1 cellular context compared by ENCODE assay signal in the genomic region with DNA sequence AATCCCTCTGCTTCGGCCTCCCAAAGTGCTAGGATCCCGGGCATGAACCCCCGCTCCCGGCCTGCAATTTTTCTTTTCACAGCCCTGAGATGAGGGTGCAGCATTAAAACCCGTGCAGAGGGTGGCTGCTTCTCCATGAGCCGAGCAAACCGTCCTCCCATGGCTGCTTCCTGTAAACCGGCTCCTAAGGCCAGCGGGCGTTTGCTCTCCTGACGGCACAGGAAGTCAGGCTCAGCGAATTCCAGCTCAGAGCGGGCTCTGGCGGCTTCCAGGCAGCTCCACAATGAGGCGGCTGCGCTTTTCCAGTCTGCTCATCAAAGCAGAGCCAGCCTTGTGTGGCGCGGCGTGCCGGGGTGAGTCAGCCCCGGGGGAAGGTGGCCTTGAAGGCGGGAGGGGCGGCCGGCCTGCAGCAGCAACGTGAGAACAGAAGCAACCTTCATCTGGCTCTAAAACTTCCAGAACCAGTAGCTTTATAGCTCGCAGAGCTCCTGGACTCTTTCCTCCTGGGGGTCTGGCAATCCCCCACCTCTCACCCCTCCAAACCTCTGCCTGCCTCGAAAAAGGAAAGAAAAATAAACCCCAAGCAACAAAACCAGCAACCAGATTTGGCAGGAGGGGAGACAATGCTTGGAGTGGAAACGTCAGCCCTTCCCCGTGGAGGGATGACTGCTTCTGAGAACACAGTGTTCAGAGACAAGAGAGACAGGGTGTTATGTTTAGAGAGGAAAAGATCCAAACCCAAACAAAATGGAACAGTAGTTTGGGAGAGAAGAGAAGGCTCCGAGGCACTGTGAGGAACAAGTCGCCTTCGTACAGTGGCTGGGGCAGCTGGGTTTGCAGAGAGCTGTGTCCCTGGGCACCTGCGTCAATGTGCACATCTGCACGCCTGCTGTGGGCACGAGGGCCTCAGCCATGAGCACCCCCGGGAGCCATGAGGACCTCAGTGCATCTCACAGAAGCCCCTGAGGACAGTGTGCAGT.
A peak's percentile ranks its signal among the peaks of the same experiment; 100 is the strongest.
TF ChIP-seq lines count a peak whose summit lies in the region.

No MANE protein-coding gene starts in this region.

TF ChIP-seq in HEK293, 187 proteins besides CTCF, POLR2A, EP300 and RAD21 (continued from another document and continues in another):
- TF ChIP-seq, protein P1, sequence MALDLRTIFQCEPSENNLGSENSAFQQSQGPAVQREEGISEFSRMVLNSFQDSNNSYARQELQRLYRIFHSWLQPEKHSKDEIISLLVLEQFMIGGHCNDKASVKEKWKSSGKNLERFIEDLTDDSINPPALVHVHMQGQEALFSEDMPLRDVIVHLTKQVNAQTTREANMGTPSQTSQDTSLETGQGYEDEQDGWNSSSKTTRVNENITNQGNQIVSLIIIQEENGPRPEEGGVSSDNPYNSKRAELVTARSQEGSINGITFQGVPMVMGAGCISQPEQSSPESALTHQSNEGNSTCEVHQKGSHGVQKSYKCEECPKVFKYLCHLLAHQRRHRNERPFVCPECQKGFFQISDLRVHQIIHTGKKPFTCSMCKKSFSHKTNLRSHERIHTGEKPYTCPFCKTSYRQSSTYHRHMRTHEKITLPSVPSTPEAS (tag by site-specific recombination; IDR thresholded peaks at IDR 0.05) = no peak
- TF ChIP-seq ZNF184 (tag by site-specific recombination; IDR thresholded peaks at IDR 0.05) (no peak), ZBTB7A (tag by site-specific recombination; IDR thresholded peaks at IDR 0.05; ENCODE audit: low read depth) (no peak), ZNF610 (tag by site-specific recombination; IDR thresholded peaks at IDR 0.05; ENCODE audit: borderline replicate concordance) (no peak), ZNF138 (tag by site-specific recombination; IDR thresholded peaks at IDR 0.05; ENCODE audit: borderline replicate concordance) (no peak), ZNF174 (tag by site-specific recombination; IDR thresholded peaks at IDR 0.05) (no peak), ZFP3 (tag by site-specific recombination; IDR thresholded peaks at IDR 0.05; ENCODE audit: low read depth) (no peak), ZNF626 (tag by site-specific recombination; IDR thresholded peaks at IDR 0.05) (no peak), ZNF585B (tag by site-specific recombination; IDR thresholded peaks at IDR 0.05) (no peak), ZBTB1 (tag by site-specific recombination; IDR thresholded peaks at IDR 0.05) (no peak), ZNF366 (tag by site-specific recombination; conservative IDR thresholded peaks at IDR 0.05) (peak; percentile 36; the same call in 1 of the 2 replicates), REPIN1 (tag by site-specific recombination; IDR thresholded peaks at IDR 0.05; ENCODE audit: low read depth) (no peak), SALL2 (tag by site-specific recombination; IDR thresholded peaks at IDR 0.05; ENCODE audit: borderline replicate concordance) (no peak), ZNF776 (tag by site-specific recombination; IDR thresholded peaks at IDR 0.05; ENCODE audit: borderline replicate concordance) (no peak), ZNF394 (tag by site-specific recombination; IDR thresholded peaks at IDR 0.05; ENCODE audit: borderline replicate concordance) (no peak; the same call in 1 of the 2 replicates), ZNF433 (tag by site-specific recombination; IDR thresholded peaks at IDR 0.05; ENCODE audit: low read depth) (no peak), ZNF792 (tag by site-specific recombination; IDR thresholded peaks at IDR 0.05) (no peak), ZNF23 (tag by site-specific recombination; IDR thresholded peaks at IDR 0.05; ENCODE audit: borderline replicate concordance) (no peak), GLI4 (tag by site-specific recombination; IDR thresholded peaks at IDR 0.05) (no peak), EGR2 (tag by site-specific recombination; IDR thresholded peaks at IDR 0.05; ENCODE audit: low read depth) (no peak), ZNF404 (tag by site-specific recombination; IDR thresholded peaks at IDR 0.05) (no peak), ZNF664 (tag by site-specific recombination; IDR thresholded peaks at IDR 0.05) (no peak), ZNF670 (tag by site-specific recombination; IDR thresholded peaks at IDR 0.05; ENCODE audit: low read depth) (no peak), ZNF48 (tag by site-specific recombination; IDR thresholded peaks at IDR 0.05) (no peak), ZNF529 (tag by site-specific recombination; IDR thresholded peaks at IDR 0.05; ENCODE audit: insufficient replicate concordance) (no peak), MZF1 (tag by site-specific recombination; IDR thresholded peaks at IDR 0.05; ENCODE audit: borderline replicate concordance) (no peak), ZNF248 (tag by site-specific recombination; IDR thresholded peaks at IDR 0.05) (no peak)
- TF ChIP-seq, protein P2, sequence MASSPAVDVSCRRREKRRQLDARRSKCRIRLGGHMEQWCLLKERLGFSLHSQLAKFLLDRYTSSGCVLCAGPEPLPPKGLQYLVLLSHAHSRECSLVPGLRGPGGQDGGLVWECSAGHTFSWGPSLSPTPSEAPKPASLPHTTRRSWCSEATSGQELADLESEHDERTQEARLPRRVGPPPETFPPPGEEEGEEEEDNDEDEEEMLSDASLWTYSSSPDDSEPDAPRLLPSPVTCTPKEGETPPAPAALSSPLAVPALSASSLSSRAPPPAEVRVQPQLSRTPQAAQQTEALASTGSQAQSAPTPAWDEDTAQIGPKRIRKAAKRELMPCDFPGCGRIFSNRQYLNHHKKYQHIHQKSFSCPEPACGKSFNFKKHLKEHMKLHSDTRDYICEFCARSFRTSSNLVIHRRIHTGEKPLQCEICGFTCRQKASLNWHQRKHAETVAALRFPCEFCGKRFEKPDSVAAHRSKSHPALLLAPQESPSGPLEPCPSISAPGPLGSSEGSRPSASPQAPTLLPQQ (tag by site-specific recombination; IDR thresholded peaks at IDR 0.05) = no peak
- TF ChIP-seq, protein P3, sequence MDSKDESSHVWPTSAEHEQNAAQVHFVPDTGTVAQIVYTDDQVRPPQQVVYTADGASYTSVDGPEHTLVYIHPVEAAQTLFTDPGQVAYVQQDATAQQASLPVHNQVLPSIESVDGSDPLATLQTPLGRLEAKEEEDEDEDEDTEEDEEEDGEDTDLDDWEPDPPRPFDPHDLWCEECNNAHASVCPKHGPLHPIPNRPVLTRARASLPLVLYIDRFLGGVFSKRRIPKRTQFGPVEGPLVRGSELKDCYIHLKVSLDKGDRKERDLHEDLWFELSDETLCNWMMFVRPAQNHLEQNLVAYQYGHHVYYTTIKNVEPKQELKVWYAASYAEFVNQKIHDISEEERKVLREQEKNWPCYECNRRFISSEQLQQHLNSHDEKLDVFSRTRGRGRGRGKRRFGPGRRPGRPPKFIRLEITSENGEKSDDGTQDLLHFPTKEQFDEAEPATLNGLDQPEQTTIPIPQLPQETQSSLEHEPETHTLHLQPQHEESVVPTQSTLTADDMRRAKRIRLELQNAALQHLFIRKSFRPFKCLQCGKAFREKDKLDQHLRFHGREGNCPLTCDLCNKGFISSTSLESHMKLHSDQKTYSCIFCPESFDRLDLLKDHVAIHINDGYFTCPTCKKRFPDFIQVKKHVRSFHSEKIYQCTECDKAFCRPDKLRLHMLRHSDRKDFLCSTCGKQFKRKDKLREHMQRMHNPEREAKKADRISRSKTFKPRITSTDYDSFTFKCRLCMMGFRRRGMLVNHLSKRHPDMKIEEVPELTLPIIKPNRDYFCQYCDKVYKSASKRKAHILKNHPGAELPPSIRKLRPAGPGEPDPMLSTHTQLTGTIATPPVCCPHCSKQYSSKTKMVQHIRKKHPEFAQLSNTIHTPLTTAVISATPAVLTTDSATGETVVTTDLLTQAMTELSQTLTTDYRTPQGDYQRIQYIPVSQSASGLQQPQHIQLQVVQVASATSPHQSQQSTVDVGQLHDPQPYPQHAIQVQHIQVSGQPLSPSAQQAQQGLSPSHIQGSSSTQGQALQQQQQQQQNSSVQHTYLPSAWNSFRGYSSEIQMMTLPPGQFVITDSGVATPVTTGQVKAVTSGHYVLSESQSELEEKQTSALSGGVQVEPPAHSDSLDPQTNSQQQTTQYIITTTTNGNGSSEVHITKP (tag by site-specific recombination; IDR thresholded peaks at IDR 0.05) = no peak
- TF ChIP-seq, protein P4, sequence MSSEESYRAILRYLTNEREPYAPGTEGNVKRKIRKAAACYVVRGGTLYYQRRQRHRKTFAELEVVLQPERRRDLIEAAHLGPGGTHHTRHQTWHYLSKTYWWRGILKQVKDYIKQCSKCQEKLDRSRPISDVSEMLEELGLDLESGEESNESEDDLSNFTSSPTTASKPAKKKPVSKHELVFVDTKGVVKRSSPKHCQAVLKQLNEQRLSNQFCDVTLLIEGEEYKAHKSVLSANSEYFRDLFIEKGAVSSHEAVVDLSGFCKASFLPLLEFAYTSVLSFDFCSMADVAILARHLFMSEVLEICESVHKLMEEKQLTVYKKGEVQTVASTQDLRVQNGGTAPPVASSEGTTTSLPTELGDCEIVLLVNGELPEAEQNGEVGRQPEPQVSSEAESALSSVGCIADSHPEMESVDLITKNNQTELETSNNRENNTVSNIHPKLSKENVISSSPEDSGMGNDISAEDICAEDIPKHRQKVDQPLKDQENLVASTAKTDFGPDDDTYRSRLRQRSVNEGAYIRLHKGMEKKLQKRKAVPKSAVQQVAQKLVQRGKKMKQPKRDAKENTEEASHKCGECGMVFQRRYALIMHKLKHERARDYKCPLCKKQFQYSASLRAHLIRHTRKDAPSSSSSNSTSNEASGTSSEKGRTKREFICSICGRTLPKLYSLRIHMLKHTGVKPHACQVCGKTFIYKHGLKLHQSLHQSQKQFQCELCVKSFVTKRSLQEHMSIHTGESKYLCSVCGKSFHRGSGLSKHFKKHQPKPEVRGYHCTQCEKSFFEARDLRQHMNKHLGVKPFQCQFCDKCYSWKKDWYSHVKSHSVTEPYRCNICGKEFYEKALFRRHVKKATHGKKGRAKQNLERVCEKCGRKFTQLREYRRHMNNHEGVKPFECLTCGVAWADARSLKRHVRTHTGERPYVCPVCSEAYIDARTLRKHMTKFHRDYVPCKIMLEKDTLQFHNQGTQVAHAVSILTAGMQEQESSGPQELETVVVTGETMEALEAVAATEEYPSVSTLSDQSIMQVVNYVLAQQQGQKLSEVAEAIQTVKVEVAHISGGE (tag by site-specific recombination; conservative IDR thresholded peaks at IDR 0.05; ENCODE audit: low read depth) = peak; percentile 53
- TF ChIP-seq, protein P5, sequence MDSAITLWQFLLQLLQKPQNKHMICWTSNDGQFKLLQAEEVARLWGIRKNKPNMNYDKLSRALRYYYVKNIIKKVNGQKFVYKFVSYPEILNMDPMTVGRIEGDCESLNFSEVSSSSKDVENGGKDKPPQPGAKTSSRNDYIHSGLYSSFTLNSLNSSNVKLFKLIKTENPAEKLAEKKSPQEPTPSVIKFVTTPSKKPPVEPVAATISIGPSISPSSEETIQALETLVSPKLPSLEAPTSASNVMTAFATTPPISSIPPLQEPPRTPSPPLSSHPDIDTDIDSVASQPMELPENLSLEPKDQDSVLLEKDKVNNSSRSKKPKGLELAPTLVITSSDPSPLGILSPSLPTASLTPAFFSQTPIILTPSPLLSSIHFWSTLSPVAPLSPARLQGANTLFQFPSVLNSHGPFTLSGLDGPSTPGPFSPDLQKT (IDR thresholded peaks at IDR 0.05; ENCODE audit: borderline replicate concordance, low read depth, low read length) = no peak
- TF ChIP-seq, protein P6, sequence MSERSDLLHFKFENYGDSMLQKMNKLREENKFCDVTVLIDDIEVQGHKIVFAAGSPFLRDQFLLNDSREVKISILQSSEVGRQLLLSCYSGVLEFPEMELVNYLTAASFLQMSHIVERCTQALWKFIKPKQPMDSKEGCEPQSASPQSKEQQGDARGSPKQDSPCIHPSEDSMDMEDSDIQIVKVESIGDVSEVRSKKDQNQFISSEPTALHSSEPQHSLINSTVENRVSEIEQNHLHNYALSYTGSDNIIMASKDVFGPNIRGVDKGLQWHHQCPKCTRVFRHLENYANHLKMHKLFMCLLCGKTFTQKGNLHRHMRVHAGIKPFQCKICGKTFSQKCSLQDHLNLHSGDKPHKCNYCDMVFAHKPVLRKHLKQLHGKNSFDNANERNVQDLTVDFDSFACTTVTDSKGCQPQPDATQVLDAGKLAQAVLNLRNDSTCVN (tag by site-specific recombination; optimal IDR thresholded peaks at IDR 0.05) = peak; percentile 37
- TF ChIP-seq, protein P7, sequence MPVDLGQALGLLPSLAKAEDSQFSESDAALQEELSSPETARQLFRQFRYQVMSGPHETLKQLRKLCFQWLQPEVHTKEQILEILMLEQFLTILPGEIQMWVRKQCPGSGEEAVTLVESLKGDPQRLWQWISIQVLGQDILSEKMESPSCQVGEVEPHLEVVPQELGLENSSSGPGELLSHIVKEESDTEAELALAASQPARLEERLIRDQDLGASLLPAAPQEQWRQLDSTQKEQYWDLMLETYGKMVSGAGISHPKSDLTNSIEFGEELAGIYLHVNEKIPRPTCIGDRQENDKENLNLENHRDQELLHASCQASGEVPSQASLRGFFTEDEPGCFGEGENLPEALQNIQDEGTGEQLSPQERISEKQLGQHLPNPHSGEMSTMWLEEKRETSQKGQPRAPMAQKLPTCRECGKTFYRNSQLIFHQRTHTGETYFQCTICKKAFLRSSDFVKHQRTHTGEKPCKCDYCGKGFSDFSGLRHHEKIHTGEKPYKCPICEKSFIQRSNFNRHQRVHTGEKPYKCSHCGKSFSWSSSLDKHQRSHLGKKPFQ (tag by site-specific recombination; IDR thresholded peaks at IDR 0.05) = no peak
- TF ChIP-seq, protein P8, sequence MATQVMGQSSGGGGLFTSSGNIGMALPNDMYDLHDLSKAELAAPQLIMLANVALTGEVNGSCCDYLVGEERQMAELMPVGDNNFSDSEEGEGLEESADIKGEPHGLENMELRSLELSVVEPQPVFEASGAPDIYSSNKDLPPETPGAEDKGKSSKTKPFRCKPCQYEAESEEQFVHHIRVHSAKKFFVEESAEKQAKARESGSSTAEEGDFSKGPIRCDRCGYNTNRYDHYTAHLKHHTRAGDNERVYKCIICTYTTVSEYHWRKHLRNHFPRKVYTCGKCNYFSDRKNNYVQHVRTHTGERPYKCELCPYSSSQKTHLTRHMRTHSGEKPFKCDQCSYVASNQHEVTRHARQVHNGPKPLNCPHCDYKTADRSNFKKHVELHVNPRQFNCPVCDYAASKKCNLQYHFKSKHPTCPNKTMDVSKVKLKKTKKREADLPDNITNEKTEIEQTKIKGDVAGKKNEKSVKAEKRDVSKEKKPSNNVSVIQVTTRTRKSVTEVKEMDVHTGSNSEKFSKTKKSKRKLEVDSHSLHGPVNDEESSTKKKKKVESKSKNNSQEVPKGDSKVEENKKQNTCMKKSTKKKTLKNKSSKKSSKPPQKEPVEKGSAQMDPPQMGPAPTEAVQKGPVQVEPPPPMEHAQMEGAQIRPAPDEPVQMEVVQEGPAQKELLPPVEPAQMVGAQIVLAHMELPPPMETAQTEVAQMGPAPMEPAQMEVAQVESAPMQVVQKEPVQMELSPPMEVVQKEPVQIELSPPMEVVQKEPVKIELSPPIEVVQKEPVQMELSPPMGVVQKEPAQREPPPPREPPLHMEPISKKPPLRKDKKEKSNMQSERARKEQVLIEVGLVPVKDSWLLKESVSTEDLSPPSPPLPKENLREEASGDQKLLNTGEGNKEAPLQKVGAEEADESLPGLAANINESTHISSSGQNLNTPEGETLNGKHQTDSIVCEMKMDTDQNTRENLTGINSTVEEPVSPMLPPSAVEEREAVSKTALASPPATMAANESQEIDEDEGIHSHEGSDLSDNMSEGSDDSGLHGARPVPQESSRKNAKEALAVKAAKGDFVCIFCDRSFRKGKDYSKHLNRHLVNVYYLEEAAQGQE (tag by site-specific recombination; IDR thresholded peaks at IDR 0.05) = no peak
- TF ChIP-seq, protein P9, sequence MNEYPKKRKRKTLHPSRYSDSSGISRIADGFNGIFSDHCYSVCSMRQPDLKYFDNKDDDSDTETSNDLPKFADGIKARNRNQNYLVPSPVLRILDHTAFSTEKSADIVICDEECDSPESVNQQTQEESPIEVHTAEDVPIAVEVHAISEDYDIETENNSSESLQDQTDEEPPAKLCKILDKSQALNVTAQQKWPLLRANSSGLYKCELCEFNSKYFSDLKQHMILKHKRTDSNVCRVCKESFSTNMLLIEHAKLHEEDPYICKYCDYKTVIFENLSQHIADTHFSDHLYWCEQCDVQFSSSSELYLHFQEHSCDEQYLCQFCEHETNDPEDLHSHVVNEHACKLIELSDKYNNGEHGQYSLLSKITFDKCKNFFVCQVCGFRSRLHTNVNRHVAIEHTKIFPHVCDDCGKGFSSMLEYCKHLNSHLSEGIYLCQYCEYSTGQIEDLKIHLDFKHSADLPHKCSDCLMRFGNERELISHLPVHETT (tag by site-specific recombination; IDR thresholded peaks at IDR 0.05) = 0 out of 2 replicates have a peak, but pooled peaks have one; percentile 14
